ENCODE assay signal across 8 cellular contexts in genomic region chr5:126777257-126777973, GRCh38. TPM values are rescaled to one million over a fixed set of nuclear protein-coding genes. Genes with fewer than 3 reads are reported as not detected.
DNase-seq lines count a peak whose midpoint lies in the region; ATAC-seq lines count a peak whose summit lies in the region.

No MANE protein-coding gene starts in this region.

- intact Hi-C loops in activated naive CD4-positive, alpha-beta T cell treated with anti-CD3 and anti-CD28 coated beads for 36 hours (cut with micrococcal nuclease): loop anchor here (10.0 kb wide), 1 partner anchor 273 kb away; no protein-coding TSS in a partner anchor

- CTCF ChIA-PET in activated naive CD4-positive, alpha-beta T cell treated with anti-CD3 and anti-CD28 coated beads for 36 hours (lab: Charles Lee): interaction anchor here (1.0 to 5.3 kb wide), 10 partner anchors 10 to 257 kb away, joined by 3 to 154 read pairs (median 8); no protein-coding TSS in a partner anchor

- H3K36me3 Mint-ChIP-seq in activated naive CD4-positive, alpha-beta T cell treated with anti-CD3 and anti-CD28 coated beads for 36 hours (ENCODE audit: low read depth): peaks cover 44% of the 10 kb centered on the region

- H3K4me1 Mint-ChIP-seq in activated naive CD4-positive, alpha-beta T cell treated with anti-CD3 and anti-CD28 coated beads for 36 hours (ENCODE audit: low read depth): peaks cover 28% of the 10 kb centered on the region

- ATAC-seq in HG03039 (IDR thresholded peaks at IDR 0.05; ENCODE audit: unreplicated experiment): peak; percentile 8

- H3K4me3 Mint-ChIP-seq in activated naive CD4-positive, alpha-beta T cell treated with anti-CD3 and anti-CD28 coated beads for 36 hours: peak overlapping the region; percentile 96

- no peaks in the 10 kb centered on the region for H3K9me3 Mint-ChIP-seq in activated naive CD4-positive, alpha-beta T cell treated with anti-CD3 and anti-CD28 coated beads for 36 hours

- no peaks in the 10 kb centered on the region for H3K27me3 Mint-ChIP-seq in activated naive CD4-positive, alpha-beta T cell treated with anti-CD3 and anti-CD28 coated beads for 36 hours (ENCODE audit: low read depth)

- H3K27ac ChIP-seq in temporal lobe (ENCODE audit: low read depth, low read length): peak overlapping the region; percentile 80

- peak overlapping the region; percentile 97 for H3K27ac Mint-ChIP-seq in activated naive CD4-positive, alpha-beta T cell treated with anti-CD3 and anti-CD28 coated beads for 36 hours

- DNase-seq in NCI-H524 (lab: John Stamatoyannopoulos, UW): peak; percentile 47 to 63
- no peak for DNase-seq in NCI-H524 treated with DMSO at 0.1 percent for 48 hours (lab: John Stamatoyannopoulos, UW)
- DNase-seq in RPMI7951 (ENCODE audit: low read depth): peak; percentile 54
- DNase-seq in activated naive CD4-positive, alpha-beta T cell treated with anti-CD3 and anti-CD28 coated beads for 36 hours: peak; percentile 48
- peak; percentile 29 for DNase-seq in globus pallidus (ENCODE audit: low spot score)
- peak; percentile 18 for DNase-seq in non-pigmented ciliary epithelial cell (ENCODE audit: low read depth)

RNA-seq across cellular contexts. Expression of gene LMNB1, which starts 0.5 kb away (rescaled TPM):
- total RNA-seq in RPMI7951 (2014; rRNA removed; shearing (Covaris generic)): 97.9 and 101 TPM in 2 replicates
- total RNA-seq in activated naive CD4-positive, alpha-beta T cell treated with anti-CD3 and anti-CD28 coated beads for 36 hours: 100 to 1,000 TPM; 274 to 289 TPM
- 55.8 TPM for total RNA-seq in temporal lobe
